ENCODE assay signal across 12 cellular contexts in the genomic region with DNA sequence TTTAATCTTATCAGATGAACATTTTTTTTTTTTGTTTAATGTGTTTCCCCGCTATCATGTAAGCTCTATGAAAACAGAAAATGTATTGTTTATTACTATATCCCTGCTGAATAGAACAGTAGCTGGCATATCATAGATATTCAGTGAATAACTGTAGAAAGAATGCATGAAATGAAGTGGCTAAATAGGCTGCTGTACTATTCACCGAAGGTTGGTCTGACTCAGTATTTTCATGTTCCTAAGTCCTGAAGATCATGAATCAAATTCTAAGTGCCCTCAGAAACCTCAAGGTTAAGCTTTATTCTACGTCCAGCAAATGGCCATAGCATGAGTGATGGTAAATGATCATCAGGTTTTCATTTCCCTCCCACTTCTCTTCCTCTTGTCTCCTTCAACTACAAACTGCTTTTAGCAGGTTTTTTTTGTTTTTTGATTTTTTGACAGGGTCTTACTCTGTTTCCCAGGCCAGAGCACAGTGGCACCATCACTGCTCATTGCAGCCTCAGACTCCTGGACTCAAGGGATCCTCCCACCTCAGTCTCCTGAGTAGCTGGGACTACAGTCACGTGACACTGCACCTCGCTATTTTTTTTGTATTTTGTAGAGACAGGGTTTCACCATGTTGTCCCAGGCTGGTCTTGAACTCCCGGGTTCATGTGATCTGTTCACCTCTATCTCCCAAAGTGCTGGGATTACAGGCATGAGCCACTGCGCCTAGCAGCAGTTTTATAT. TPM values are rescaled to one million over a fixed set of nuclear protein-coding genes. Genes with fewer than 3 reads are reported as not detected.
DNase-seq lines count a peak whose midpoint lies in the region; ATAC-seq, FAIRE-seq and TF ChIP-seq lines count a peak whose summit lies in the region.
"Had no signal": no experiment of that assay in that cellular context is flagged by ENCODE, and none has a peak within 500 bp of the region (broad histone marks: within the 10 kb centered on the region; RNA-seq: fewer than 3 reads in every experiment).

No MANE protein-coding gene starts in this region.

- TF ChIP-seq POLR2A in GM12878 (IDR thresholded peaks at IDR 0.05; ENCODE audit: low read depth, low read length) (no peak), GM12891 (IDR thresholded peaks at IDR 0.05; ENCODE audit: low read depth, low read length) (no peak)

- no peaks in the 10 kb centered on the region for H3K4me1 ChIP-seq in GM12878 (ENCODE audit: control insufficient read depth, insufficient read depth, low read length)

- H3K9ac ChIP-seq in GM12878 (ENCODE audit: control insufficient read depth, insufficient read depth, low read length), result no peak overlapping the region

- no peaks in the 10 kb centered on the region for H3K36me3 ChIP-seq in GM12878 (ENCODE audit: control insufficient read depth in 2 of 2, insufficient read depth in 2 of 2, low read length in 1 of 2)
- H3K36me3 ChIP-seq: SJCRH30, spleen had no signal

- SMC1A ChIA-PET in GM12878 (lab: Charles Lee; ENCODE audit: uncharacterized antibody, unreplicated experiment), result interaction anchor here (1.2 to 1.9 kb wide), 2 partner anchors 11 to 12 kb away, joined by 3 to 5 read pairs; no protein-coding TSS in a partner anchor

- H3K9me3 ChIP-seq in GM12878 (replicated peaks; ENCODE audit: control insufficient read depth, insufficient read depth, low read length), result no peaks in the 10 kb centered on the region
- H3K9me3 ChIP-seq: SJCRH30, spleen had no signal

- ATAC-seq in GM12878 (no peak), HG02973 (IDR thresholded peaks at IDR 0.05; ENCODE audit: unreplicated experiment) (no peak), GM18873 (IDR thresholded peaks at IDR 0.05; ENCODE audit: low FRiP score, unreplicated experiment) (no peak)
- ATAC-seq: naive thymus-derived CD4-positive, alpha-beta T cell had no signal

- no TSS peak for BruUV-seq in GM12878 (replicated peaks; lab: Mats Ljungman, UMichigan)

- H3K27me3 ChIP-seq in GM12878 (replicated peaks in 1 of 2; ENCODE audit: control insufficient read depth in 2 of 2, insufficient read depth in 2 of 2, low read length in 1 of 2), result no peaks in the 10 kb centered on the region
- H3K27me3 ChIP-seq: SJCRH30, spleen had no signal

- RAD21 ChIA-PET in GM12878 (lab: Charles Lee; ENCODE audit: unreplicated experiment), result interaction anchor here (0.8 to 1.1 kb wide), 2 partner anchors 12 to 22 kb away, joined by 3 read pairs; no protein-coding TSS in a partner anchor

- in situ Hi-C loops in GM12878 (cut with MboI), result no loop called here

- POLR2A ChIA-PET in GM12878 (lab: Charles Lee), result interaction anchor here (0.7 kb wide), 1 partner anchor 19 kb away, joined by 3 read pairs; a partner anchor contains a TSS

- no peak overlapping the region for H3K27ac ChIP-seq in GM12878 (ENCODE audit: control insufficient read depth, insufficient read depth)
- H3K27ac ChIP-seq: SJCRH30, spleen had no signal

- WGBS in GM12878 (ENCODE audit: insufficient coverage, insufficient replicate concordance, low lambda C conversion rate, missing lambda C conversion rate), result 74% methylated on average over 7 of the region's 7 CpGs

- H4K20me1 ChIP-seq in GM12878 (ENCODE audit: control insufficient read depth, insufficient read depth), result no peaks in the 10 kb centered on the region

- H3K4me3 ChIP-seq in GM12878, result no peak overlapping the region
- H3K4me3 ChIP-seq: SJCRH30, spleen had no signal

- H2AFZ ChIP-seq in GM12878 (ENCODE audit: control insufficient read depth, low read depth, low read length), result no peak overlapping the region

- H3K4me2 ChIP-seq in GM12878 (ENCODE audit: control insufficient read depth, insufficient read depth), result no peak overlapping the region

- CTCF ChIA-PET in GM12878 (lab: Yijun Ruan, JAX), result no interaction called here

- H3K79me2 ChIP-seq in GM12878 (ENCODE audit: control insufficient read depth, insufficient read depth, low read length), result no peaks in the 10 kb centered on the region

- no peak for TF ChIP-seq EP300 in GM12878 (IDR thresholded peaks at IDR 0.05; ENCODE audit: borderline replicate concordance in 1 of 2, control insufficient read depth in 1 of 2, low read depth in 2 of 2, low read length in 2 of 2)

- DNase-seq in AG08396 (ENCODE audit: low spot score) (peak; percentile 56), HS-27A (ENCODE audit: low read depth) (peak; percentile 58), GM12878 (ENCODE audit: low read depth, low spot score) (no peak), kidney tubule cell (ENCODE audit: low spot score) (peak; percentile 82), GM12891 (ENCODE audit: insufficient read length, low spot score) (no peak), T-helper 2 cell (no peak)
- DNase-seq: naive thymus-derived CD4-positive, alpha-beta T cell; NCI-H526 treated with DMSO at 0.1 percent for 48 hours; spleen had no signal

- intact Hi-C loops in GM12878 (cut with micrococcal nuclease; ENCODE audit: unreplicated experiment), result no loop called here

- TF ChIP-seq RAD21 in GM12878 (IDR thresholded peaks at IDR 0.05; ENCODE audit: insufficient read depth, low read depth, low read length), result no peak

- no peak for TF ChIP-seq CTCF in GM12878 (IDR thresholded peaks at IDR 0.05 in 2 of 3, conservative IDR thresholded peaks at IDR 0.05 in 1 of 3; ENCODE audit: control insufficient read depth in 2 of 3, extremely low read depth in 1 of 3, insufficient read depth in 1 of 3, low read depth in 3 of 3, low read length in 3 of 3)

- FAIRE-seq in GM12878 (lab: Jason Lieb, UNC), result no peak
- no peak for FAIRE-seq in GM12891 (lab: Jason Lieb, UNC)

TF ChIP-seq in GM12878, 131 proteins besides CTCF, POLR2A, EP300 and RAD21 (continues in another document):
- TF ChIP-seq RAD51 (IDR thresholded peaks at IDR 0.05), result peak; percentile 64; the same call in 1 of the 2 replicates
- no peak for TF ChIP-seq SMAD1 (IDR thresholded peaks at IDR 0.05; ENCODE audit: low read depth, partially characterized antibody)

TF ChIP-seq in GM12891, 5 proteins besides CTCF, POLR2A, EP300 and RAD21:
- TF ChIP-seq POU2F2 (IDR thresholded peaks at IDR 0.05; ENCODE audit: low read depth, low read length), result no peak
- no peak for TF ChIP-seq POLR2AphosphoS5 (IDR thresholded peaks at IDR 0.05; ENCODE audit: low read depth, low read length)
- no peak for TF ChIP-seq PAX5 (IDR thresholded peaks at IDR 0.05; ENCODE audit: insufficient read depth, low read length, severe bottlenecking)
- no peak for TF ChIP-seq TAF1 (IDR thresholded peaks at IDR 0.05; ENCODE audit: low read depth, low read length)
- TF ChIP-seq SPI1 (IDR thresholded peaks at IDR 0.05; ENCODE audit: low read depth, low read length), result no peak

RNA-seq across cellular contexts. Expression of a gene that starts 19.1 kb away (rescaled TPM):
- 120 and 128 TPM in 2 replicates for total RNA-seq in GM12878 (2013; cell fraction: nucleolus; rRNA removed)
- 47.7 and 53.4 TPM in 2 replicates for total RNA-seq in GM12878 (2014; rRNA removed)
- total RNA-seq in GM12878 (2014; rRNA removed; fragmentation: Illumina TruSeq; extraction: Trizol), result 58.0 and 61.5 TPM in 2 replicates
- 89.3 and 89.9 TPM in 2 replicates for total RNA-seq in GM12878 (2021)
- polyA plus RNA-seq in GM12878 (2011; ENCODE audit: low read depth), result 30.7 TPM
- polyA plus RNA-seq in GM12878 (2011; rRNA removed), result 72.9 and 87.0 TPM in 2 replicates
- polyA plus RNA-seq in GM12878 (2011; cell fraction: cytosol; rRNA removed), result 36.5 and 39.5 TPM in 2 replicates
- 83.8 and 125 TPM in 2 replicates for polyA plus RNA-seq in GM12878 (2011; cell fraction: nucleus; rRNA removed)
- 81.6 and 87.5 TPM in 2 replicates for polyA plus RNA-seq in GM12878 (2012)
- polyA plus RNA-seq in GM12878 (2014; fragmentation: Illumina TruSeq; extraction: Trizol), result 107 and 114 TPM in 2 replicates
- 10 to 100 TPM; 22.5 to 32.3 TPM for polyA plus RNA-seq in GM12878 (2014; fragmentation: Nextera tagmentation; extraction: Ambion mirVana)
- 67.4 and 84.4 TPM in 2 replicates for polyA plus RNA-seq in GM12878 (2014; rRNA removed)
- polyA plus RNA-seq in GM12878 (2016; fragmentation: Nextera tagmentation; extraction: Ambion mirVana), result 10 to 100 TPM; 60.2 to 65.1 TPM
- polyA minus RNA-seq in GM12878 (2011; rRNA and poly(A)+ RNA removed), result 39.1 and 43.7 TPM in 2 replicates
- 24.3 and 25.4 TPM in 2 replicates for polyA minus RNA-seq in GM12878 (2011; cell fraction: cytosol; rRNA and poly(A)+ RNA removed)
- polyA minus RNA-seq in GM12878 (2011; cell fraction: nucleus; rRNA and poly(A)+ RNA removed), result 83.5 and 111 TPM in 2 replicates
- 73.4 TPM for polyA plus RNA-seq in GM12891 (2012; ENCODE audit: low read depth, missing spikeins)

Comparison
In these comparisons a context has a peak if more than half of its experiments do, and no peak if none do; other contexts are left out.
1. DNase-seq: peak in AG08396 (single experiment), HS-27A (single experiment) and kidney tubule cell (single experiment); none in GM12878 (single experiment), GM12891 (single experiment) and T-helper 2 cell (0 of 5).